ENCODE assay signal across 1 cellular context in genomic region chr6:111572216-111572706, GRCh38.
TF ChIP-seq lines count a peak whose summit lies in the region.

No MANE protein-coding gene starts in this region.

TF ChIP-seq in HepG2, 621 proteins besides CTCF, POLR2A, EP300 and RAD21 (continued from another document and continues in another):
- TF ChIP-seq ZNF609 (CRISPR knock-in tag; IDR thresholded peaks at IDR 0.05; ENCODE audit: borderline replicate concordance) (0 out of 2 replicates have a peak, but pooled peaks have one; percentile 42), PHF20 (CRISPR knock-in tag; IDR thresholded peaks at IDR 0.05) (peak; percentile 60; the same call in 1 of the 2 replicates), TMF1 (CRISPR knock-in tag; IDR thresholded peaks at IDR 0.05; ENCODE audit: low read depth) (no peak), PAF1 (CRISPR knock-in tag; IDR thresholded peaks at IDR 0.05) (no peak), ZNF251 (CRISPR knock-in tag; IDR thresholded peaks at IDR 0.05) (no peak), TARDBP (CRISPR knock-in tag; IDR thresholded peaks at IDR 0.05) (peak; percentile 70; the same call in 1 of the 2 replicates), ZNF260 (CRISPR knock-in tag; IDR thresholded peaks at IDR 0.05; ENCODE audit: borderline replicate concordance, low read depth) (no peak), TBX3 (IDR thresholded peaks at IDR 0.05; ENCODE audit: borderline replicate concordance) (no peak), SUZ12 (IDR thresholded peaks at IDR 0.05; ENCODE audit: low read depth, low read length) (no peak), CCDC6 (CRISPR knock-in tag; IDR thresholded peaks at IDR 0.05) (no peak), ZNF256 (CRISPR knock-in tag; conservative IDR thresholded peaks at IDR 0.05) (no peak), CREB1 (IDR thresholded peaks at IDR 0.05) (no peak), CREB1 (CRISPR knock-in tag; IDR thresholded peaks at IDR 0.05) (no peak), NFE2 (CRISPR knock-in tag; IDR thresholded peaks at IDR 0.05) (no peak), ZNF570 (CRISPR knock-in tag; IDR thresholded peaks at IDR 0.05; ENCODE audit: borderline replicate concordance) (0 out of 2 replicates have a peak, but pooled peaks have one; percentile 66), PLRG1 (conservative IDR thresholded peaks at IDR 0.05) (no peak), ZNF224 (CRISPR knock-in tag; IDR thresholded peaks at IDR 0.05) (no peak), ZNF468 (CRISPR knock-in tag; IDR thresholded peaks at IDR 0.05) (no peak), ZNF724P (CRISPR knock-in tag; IDR thresholded peaks at IDR 0.05; ENCODE audit: borderline replicate concordance) (no peak), ZBTB20 (CRISPR knock-in tag; IDR thresholded peaks at IDR 0.05; ENCODE audit: borderline replicate concordance, low read depth) (no peak), PRDM15 (CRISPR knock-in tag; IDR thresholded peaks at IDR 0.05) (no peak), ZSCAN21 (CRISPR knock-in tag; IDR thresholded peaks at IDR 0.05; ENCODE audit: borderline replicate concordance) (no peak), ZFAT (CRISPR knock-in tag; conservative IDR thresholded peaks at IDR 0.05) (no peak), ZNF703 (CRISPR knock-in tag; IDR thresholded peaks at IDR 0.05; ENCODE audit: borderline replicate concordance) (no peak), HOXA7 (CRISPR knock-in tag; IDR thresholded peaks at IDR 0.05) (no peak), ZNF790 (CRISPR knock-in tag; IDR thresholded peaks at IDR 0.05; ENCODE audit: borderline replicate concordance) (no peak), MED1 (CRISPR knock-in tag; IDR thresholded peaks at IDR 0.05) (peak; percentile 70), ZNF552 (CRISPR knock-in tag; IDR thresholded peaks at IDR 0.05; ENCODE audit: borderline replicate concordance) (no peak), SOX6 (IDR thresholded peaks at IDR 0.05) (no peak), SOX6 (CRISPR knock-in tag; IDR thresholded peaks at IDR 0.05) (peak; percentile 85), ETV6 (CRISPR knock-in tag; conservative IDR thresholded peaks at IDR 0.05) (no peak), EHMT2 (IDR thresholded peaks at IDR 0.05; ENCODE audit: borderline replicate concordance, low read depth, low read length) (peak; percentile 61; the same call in 1 of the 2 replicates), KDM5B (CRISPR knock-in tag; IDR thresholded peaks at IDR 0.05; ENCODE audit: borderline replicate concordance) (no peak), ZNF878 (CRISPR knock-in tag; IDR thresholded peaks at IDR 0.05) (peak; percentile 60; the same call in 1 of the 2 replicates), HOXA3 (CRISPR knock-in tag; IDR thresholded peaks at IDR 0.05) (peak; percentile 98), IRX3 (CRISPR knock-in tag; IDR thresholded peaks at IDR 0.05; ENCODE audit: borderline replicate concordance, low read depth) (no peak), ZNF460 (CRISPR knock-in tag; IDR thresholded peaks at IDR 0.05; ENCODE audit: borderline replicate concordance) (no peak), FOXJ3 (CRISPR knock-in tag; IDR thresholded peaks at IDR 0.05; ENCODE audit: borderline replicate concordance) (no peak), CERS6 (CRISPR knock-in tag; IDR thresholded peaks at IDR 0.05) (no peak), SMARCC2 (IDR thresholded peaks at IDR 0.05) (no peak), ARID2 (CRISPR knock-in tag; IDR thresholded peaks at IDR 0.05; ENCODE audit: borderline replicate concordance) (no peak), ZNF766 (CRISPR knock-in tag; IDR thresholded peaks at IDR 0.05; ENCODE audit: borderline replicate concordance) (0 out of 2 replicates have a peak, but pooled peaks have one; percentile 21), SAP130 (CRISPR knock-in tag; IDR thresholded peaks at IDR 0.05; ENCODE audit: low read depth) (peak; percentile 76)
- TF ChIP-seq, protein P1, sequence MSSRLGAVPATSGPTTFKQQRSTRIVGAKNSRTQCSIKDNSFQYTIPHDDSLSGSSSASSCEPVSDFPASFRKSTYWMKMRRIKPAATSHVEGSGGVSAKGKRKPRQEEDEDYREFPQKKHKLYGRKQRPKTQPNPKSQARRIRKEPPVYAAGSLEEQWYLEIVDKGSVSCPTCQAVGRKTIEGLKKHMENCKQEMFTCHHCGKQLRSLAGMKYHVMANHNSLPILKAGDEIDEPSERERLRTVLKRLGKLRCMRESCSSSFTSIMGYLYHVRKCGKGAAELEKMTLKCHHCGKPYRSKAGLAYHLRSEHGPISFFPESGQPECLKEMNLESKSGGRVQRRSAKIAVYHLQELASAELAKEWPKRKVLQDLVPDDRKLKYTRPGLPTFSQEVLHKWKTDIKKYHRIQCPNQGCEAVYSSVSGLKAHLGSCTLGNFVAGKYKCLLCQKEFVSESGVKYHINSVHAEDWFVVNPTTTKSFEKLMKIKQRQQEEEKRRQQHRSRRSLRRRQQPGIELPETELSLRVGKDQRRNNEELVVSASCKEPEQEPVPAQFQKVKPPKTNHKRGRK (CRISPR knock-in tag; IDR thresholded peaks at IDR 0.05) = no peak
- TF ChIP-seq, protein P2, sequence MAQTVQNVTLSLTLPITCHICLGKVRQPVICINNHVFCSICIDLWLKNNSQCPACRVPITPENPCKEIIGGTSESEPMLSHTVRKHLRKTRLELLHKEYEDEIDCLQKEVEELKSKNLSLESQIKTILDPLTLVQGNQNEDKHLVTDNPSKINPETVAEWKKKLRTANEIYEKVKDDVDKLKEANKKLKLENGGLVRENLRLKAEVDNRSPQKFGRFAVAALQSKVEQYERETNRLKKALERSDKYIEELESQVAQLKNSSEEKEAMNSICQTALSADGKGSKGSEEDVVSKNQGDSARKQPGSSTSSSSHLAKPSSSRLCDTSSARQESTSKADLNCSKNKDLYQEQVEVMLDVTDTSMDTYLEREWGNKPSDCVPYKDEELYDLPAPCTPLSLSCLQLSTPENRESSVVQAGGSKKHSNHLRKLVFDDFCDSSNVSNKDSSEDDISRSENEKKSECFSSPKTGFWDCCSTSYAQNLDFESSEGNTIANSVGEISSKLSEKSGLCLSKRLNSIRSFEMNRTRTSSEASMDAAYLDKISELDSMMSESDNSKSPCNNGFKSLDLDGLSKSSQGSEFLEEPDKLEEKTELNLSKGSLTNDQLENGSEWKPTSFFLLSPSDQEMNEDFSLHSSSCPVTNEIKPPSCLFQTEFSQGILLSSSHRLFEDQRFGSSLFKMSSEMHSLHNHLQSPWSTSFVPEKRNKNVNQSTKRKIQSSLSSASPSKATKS (CRISPR knock-in tag; IDR thresholded peaks at IDR 0.05) = no peak
- TF ChIP-seq, protein P3, sequence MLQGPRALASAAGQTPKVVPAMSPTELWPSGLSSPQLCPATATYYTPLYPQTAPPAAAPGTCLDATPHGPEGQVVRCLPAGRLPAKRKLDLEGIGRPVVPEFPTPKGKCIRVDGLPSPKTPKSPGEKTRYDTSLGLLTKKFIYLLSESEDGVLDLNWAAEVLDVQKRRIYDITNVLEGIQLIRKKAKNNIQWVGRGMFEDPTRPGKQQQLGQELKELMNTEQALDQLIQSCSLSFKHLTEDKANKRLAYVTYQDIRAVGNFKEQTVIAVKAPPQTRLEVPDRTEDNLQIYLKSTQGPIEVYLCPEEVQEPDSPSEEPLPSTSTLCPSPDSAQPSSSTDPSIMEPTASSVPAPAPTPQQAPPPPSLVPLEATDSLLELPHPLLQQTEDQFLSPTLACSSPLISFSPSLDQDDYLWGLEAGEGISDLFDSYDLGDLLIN (CRISPR knock-in tag; IDR thresholded peaks at IDR 0.05; ENCODE audit: borderline replicate concordance) = no peak
- TF ChIP-seq, protein P4, sequence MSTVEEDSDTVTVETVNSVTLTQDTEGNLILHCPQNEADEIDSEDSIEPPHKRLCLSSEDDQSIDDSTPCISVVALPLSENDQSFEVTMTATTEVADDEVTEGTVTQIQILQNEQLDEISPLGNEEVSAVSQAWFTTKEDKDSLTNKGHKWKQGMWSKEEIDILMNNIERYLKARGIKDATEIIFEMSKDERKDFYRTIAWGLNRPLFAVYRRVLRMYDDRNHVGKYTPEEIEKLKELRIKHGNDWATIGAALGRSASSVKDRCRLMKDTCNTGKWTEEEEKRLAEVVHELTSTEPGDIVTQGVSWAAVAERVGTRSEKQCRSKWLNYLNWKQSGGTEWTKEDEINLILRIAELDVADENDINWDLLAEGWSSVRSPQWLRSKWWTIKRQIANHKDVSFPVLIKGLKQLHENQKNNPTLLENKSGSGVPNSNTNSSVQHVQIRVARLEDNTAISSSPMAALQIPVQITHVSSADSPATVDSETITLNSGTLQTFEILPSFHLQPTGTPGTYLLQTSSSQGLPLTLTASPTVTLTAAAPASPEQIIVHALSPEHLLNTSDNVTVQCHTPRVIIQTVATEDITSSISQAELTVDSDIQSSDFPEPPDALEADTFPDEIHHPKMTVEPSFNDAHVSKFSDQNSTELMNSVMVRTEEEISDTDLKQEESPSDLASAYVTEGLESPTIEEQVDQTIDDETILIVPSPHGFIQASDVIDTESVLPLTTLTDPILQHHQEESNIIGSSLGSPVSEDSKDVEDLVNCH (CRISPR knock-in tag; IDR thresholded peaks at IDR 0.05) = no peak
- TF ChIP-seq, protein P5, sequence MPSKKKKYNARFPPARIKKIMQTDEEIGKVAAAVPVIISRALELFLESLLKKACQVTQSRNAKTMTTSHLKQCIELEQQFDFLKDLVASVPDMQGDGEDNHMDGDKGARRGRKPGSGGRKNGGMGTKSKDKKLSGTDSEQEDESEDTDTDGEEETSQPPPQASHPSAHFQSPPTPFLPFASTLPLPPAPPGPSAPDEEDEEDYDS (CRISPR knock-in tag; IDR thresholded peaks at IDR 0.05) = peak; percentile 58; the same call in 1 of the 2 replicates
- TF ChIP-seq, protein P6, sequence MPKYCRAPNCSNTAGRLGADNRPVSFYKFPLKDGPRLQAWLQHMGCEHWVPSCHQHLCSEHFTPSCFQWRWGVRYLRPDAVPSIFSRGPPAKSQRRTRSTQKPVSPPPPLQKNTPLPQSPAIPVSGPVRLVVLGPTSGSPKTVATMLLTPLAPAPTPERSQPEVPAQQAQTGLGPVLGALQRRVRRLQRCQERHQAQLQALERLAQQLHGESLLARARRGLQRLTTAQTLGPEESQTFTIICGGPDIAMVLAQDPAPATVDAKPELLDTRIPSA (CRISPR knock-in tag; IDR thresholded peaks at IDR 0.05; ENCODE audit: borderline replicate concordance) = no peak
